Comparison of ENCODE assay signal across 2 cellular contexts in genomic region chr2:241760301-241760771, GRCh38.
TF ChIP-seq lines count a peak whose summit lies in the region.

No MANE protein-coding gene starts in this region.

TF ChIP-seq in IMR-90, 13 proteins besides CTCF, POLR2A, EP300 and RAD21:
- TF ChIP-seq RFX5 (IDR thresholded peaks at IDR 0.05; ENCODE audit: low read depth, low read length) (no peak), CEBPB (IDR thresholded peaks at IDR 0.05; ENCODE audit: low read depth, low read length) (peak; percentile 56)
TF ChIP-seq in IMR-90: peak in this region for 1.

TF ChIP-seq in K562, 482 proteins besides CTCF, POLR2A, EP300 and RAD21 (continues in another document):
- TF ChIP-seq ZNF253 (CRISPR knock-in tag; conservative IDR thresholded peaks at IDR 0.05), result no peak
- peak; percentile 100 for TF ChIP-seq ZNF134 (CRISPR knock-in tag; conservative IDR thresholded peaks at IDR 0.05)
- 0 out of 2 replicates have a peak, but pooled peaks have one; percentile 64 for TF ChIP-seq KAT7 (CRISPR knock-in tag; IDR thresholded peaks at IDR 0.05; ENCODE audit: borderline replicate concordance)
- no peak for TF ChIP-seq RAD51 (IDR thresholded peaks at IDR 0.05; ENCODE audit: borderline replicate concordance, low read depth)
- no peak for TF ChIP-seq NFXL1 (CRISPR knock-in tag; IDR thresholded peaks at IDR 0.05)
- no peak for TF ChIP-seq HDAC6 (IDR thresholded peaks at IDR 0.05; ENCODE audit: low read depth, low read length)
- TF ChIP-seq ZBTB26 (CRISPR knock-in tag; IDR thresholded peaks at IDR 0.05), result no peak
- TF ChIP-seq HEY1 (CRISPR knock-in tag; IDR thresholded peaks at IDR 0.05; ENCODE audit: borderline replicate concordance), result no peak
- TF ChIP-seq TEAD1 (CRISPR knock-in tag; IDR thresholded peaks at IDR 0.05), result peak in 1 of 2 experiments; percentile 33; a peak in 1 of 4 replicates
- TF ChIP-seq PCBP1 (IDR thresholded peaks at IDR 0.05; ENCODE audit: low read depth, low read length, poor library complexity, severe bottlenecking), result no peak
- peak; percentile 49; the same call in 1 of the 2 replicates for TF ChIP-seq E2F5 (CRISPR knock-in tag; IDR thresholded peaks at IDR 0.05)
- no peak for TF ChIP-seq ZNF551 (CRISPR knock-in tag; IDR thresholded peaks at IDR 0.05)
- peak; percentile 97 for TF ChIP-seq ZBTB33 (CRISPR knock-in tag; IDR thresholded peaks at IDR 0.05)
- TF ChIP-seq PTBP1 (IDR thresholded peaks at IDR 0.05; ENCODE audit: low read depth, low read length), result peak; percentile 92
- no peak for TF ChIP-seq ZFP91 (CRISPR knock-in tag; IDR thresholded peaks at IDR 0.05)
- TF ChIP-seq FOXM1 (IDR thresholded peaks at IDR 0.05; ENCODE audit: low read depth), result peak; percentile 97
- TF ChIP-seq FOXM1 (CRISPR knock-in tag; IDR thresholded peaks at IDR 0.05; ENCODE audit: low read depth), result no peak
- no peak for TF ChIP-seq RB1 (IDR thresholded peaks at IDR 0.05; ENCODE audit: low read depth)
- TF ChIP-seq, protein P1, sequence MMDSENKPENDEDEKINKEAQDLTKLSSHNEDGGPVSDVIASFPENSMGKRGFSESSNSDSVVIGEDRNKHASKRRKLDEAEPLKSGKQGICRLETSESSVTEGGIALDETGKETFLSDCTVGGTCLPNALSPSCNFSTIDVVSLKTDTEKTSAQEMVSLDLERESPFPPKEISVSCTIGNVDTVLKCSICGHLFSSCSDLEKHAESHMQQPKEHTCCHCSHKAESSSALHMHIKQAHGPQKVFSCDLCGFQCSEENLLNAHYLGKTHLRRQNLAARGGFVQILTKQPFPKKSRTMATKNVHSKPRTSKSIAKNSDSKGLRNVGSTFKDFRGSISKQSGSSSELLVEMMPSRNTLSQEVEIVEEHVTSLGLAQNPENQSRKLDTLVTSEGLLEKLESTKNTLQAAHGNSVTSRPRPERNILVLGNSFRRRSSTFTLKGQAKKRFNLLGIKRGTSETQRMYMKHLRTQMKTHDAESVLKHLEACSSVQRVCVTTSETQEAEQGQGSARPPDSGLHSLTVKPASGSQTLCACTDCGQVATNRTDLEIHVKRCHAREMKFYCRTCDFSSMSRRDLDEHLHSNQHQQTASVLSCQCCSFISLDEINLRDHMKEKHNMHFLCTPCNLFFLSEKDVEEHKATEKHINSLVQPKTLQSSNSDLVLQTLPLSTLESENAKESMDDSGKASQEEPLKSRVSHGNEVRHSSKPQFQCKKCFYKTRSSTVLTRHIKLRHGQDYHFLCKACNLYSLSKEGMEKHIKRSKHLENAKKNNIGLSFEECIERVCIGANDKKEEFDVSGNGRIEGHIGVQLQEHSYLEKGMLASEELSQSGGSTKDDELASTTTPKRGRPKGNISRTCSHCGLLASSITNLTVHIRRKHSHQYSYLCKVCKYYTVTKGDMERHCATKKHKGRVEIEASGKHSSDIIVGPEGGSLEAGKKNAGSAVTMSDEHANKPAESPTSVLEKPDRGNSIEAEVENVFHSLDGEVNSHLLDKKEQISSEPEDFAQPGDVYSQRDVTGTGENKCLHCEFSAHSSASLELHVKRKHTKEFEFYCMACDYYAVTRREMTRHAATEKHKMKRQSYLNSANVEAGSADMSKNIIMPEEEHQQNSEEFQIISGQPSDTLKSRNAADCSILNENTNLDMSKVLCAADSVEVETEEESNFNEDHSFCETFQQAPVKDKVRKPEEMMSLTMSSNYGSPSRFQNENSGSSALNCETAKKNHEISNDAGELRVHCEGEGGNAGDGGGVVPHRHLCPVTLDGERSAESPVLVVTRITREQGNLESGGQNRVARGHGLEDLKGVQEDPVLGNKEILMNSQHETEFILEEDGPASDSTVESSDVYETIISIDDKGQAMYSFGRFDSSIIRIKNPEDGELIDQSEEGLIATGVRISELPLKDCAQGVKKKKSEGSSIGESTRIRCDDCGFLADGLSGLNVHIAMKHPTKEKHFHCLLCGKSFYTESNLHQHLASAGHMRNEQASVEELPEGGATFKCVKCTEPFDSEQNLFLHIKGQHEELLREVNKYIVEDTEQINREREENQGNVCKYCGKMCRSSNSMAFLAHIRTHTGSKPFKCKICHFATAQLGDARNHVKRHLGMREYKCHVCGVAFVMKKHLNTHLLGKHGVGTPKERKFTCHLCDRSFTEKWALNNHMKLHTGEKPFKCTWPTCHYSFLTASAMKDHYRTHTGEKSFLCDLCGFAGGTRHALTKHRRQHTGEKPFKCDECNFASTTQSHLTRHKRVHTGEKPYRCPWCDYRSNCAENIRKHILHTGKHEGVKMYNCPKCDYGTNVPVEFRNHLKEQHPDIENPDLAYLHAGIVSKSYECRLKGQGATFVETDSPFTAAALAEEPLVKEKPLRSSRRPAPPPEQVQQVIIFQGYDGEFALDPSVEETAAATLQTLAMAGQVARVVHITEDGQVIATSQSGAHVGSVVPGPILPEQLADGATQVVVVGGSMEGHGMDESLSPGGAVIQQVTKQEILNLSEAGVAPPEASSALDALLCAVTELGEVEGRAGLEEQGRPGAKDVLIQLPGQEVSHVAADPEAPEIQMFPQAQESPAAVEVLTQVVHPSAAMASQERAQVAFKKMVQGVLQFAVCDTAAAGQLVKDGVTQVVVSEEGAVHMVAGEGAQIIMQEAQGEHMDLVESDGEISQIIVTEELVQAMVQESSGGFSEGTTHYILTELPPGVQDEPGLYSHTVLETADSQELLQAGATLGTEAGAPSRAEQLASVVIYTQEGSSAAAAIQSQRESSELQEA (IDR thresholded peaks at IDR 0.05; ENCODE audit: low read depth), result no peak
- peak; percentile 86 for TF ChIP-seq BCOR (IDR thresholded peaks at IDR 0.05)
- TF ChIP-seq KDM1A (IDR thresholded peaks at IDR 0.05), result peak; percentile 21 to 53; a peak in 1 of 4 replicates
- TF ChIP-seq ZNF232 (CRISPR knock-in tag; IDR thresholded peaks at IDR 0.05), result no peak
- no peak for TF ChIP-seq FOXA1 (IDR thresholded peaks at IDR 0.05; ENCODE audit: borderline replicate concordance)
- peak in 1 of 2 experiments; percentile 24; a peak in 1 of 4 replicates for TF ChIP-seq RCOR1 (IDR thresholded peaks at IDR 0.05; ENCODE audit: borderline replicate concordance in 1 of 2, low read depth in 2 of 2, low read length in 2 of 2)
- peak; percentile 60 for TF ChIP-seq SP1 (CRISPR knock-in tag; IDR thresholded peaks at IDR 0.05)
- no peak for TF ChIP-seq ZFP36 (IDR thresholded peaks at IDR 0.05; ENCODE audit: low read depth, low read length, partially characterized antibody)
- no peak for TF ChIP-seq ZNF282 (CRISPR knock-in tag; IDR thresholded peaks at IDR 0.05)
- no peak for TF ChIP-seq ZNF655 (CRISPR knock-in tag; IDR thresholded peaks at IDR 0.05)
- no peak for TF ChIP-seq ZNF561 (CRISPR knock-in tag; conservative IDR thresholded peaks at IDR 0.05)
- peak; percentile 72 for TF ChIP-seq RBM25 (IDR thresholded peaks at IDR 0.05; ENCODE audit: low read depth, low read length, severe bottlenecking)
- no peak for TF ChIP-seq STAG1 (CRISPR knock-in tag; IDR thresholded peaks at IDR 0.05; ENCODE audit: borderline replicate concordance)
- TF ChIP-seq, protein P2, sequence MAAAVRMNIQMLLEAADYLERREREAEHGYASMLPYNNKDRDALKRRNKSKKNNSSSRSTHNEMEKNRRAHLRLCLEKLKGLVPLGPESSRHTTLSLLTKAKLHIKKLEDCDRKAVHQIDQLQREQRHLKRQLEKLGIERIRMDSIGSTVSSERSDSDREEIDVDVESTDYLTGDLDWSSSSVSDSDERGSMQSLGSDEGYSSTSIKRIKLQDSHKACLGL (CRISPR knock-in tag; IDR thresholded peaks at IDR 0.05; ENCODE audit: borderline replicate concordance, poor library complexity, severe bottlenecking), result no peak
- TF ChIP-seq FOXP1 (CRISPR knock-in tag; IDR thresholded peaks at IDR 0.05), result peak; percentile 59; the same call in 1 of the 2 replicates
- TF ChIP-seq, protein P3, sequence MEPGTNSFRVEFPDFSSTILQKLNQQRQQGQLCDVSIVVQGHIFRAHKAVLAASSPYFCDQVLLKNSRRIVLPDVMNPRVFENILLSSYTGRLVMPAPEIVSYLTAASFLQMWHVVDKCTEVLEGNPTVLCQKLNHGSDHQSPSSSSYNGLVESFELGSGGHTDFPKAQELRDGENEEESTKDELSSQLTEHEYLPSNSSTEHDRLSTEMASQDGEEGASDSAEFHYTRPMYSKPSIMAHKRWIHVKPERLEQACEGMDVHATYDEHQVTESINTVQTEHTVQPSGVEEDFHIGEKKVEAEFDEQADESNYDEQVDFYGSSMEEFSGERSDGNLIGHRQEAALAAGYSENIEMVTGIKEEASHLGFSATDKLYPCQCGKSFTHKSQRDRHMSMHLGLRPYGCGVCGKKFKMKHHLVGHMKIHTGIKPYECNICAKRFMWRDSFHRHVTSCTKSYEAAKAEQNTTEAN (CRISPR knock-in tag; IDR thresholded peaks at IDR 0.05), result no peak
- no peak for TF ChIP-seq THRB (CRISPR knock-in tag; conservative IDR thresholded peaks at IDR 0.05)
- TF ChIP-seq CBX1 (IDR thresholded peaks at IDR 0.05; ENCODE audit: low read depth), result 0 out of 2 replicates have a peak, but pooled peaks have one; percentile 40
- TF ChIP-seq MAFG (tag; conservative IDR thresholded peaks at IDR 0.05), result no peak
- TF ChIP-seq ZNF311 (CRISPR knock-in tag; IDR thresholded peaks at IDR 0.05), result no peak
- TF ChIP-seq JUN (IDR thresholded peaks at IDR 0.05; ENCODE audit: borderline replicate concordance, low read depth, low read length), result no peak
- TF ChIP-seq JUN (CRISPR knock-in tag; IDR thresholded peaks at IDR 0.05; ENCODE audit: borderline replicate concordance), result no peak
- TF ChIP-seq CREB1 (IDR thresholded peaks at IDR 0.05), result no peak
- peak; percentile 38; the same call in 1 of the 2 replicates for TF ChIP-seq CREB1 (CRISPR knock-in tag; IDR thresholded peaks at IDR 0.05)
- no peak for TF ChIP-seq CCAR2 (IDR thresholded peaks at IDR 0.05; ENCODE audit: low read depth, low read length)
- TF ChIP-seq MBD2 (IDR thresholded peaks at IDR 0.05; ENCODE audit: borderline replicate concordance, low read depth), result no peak
- no peak for TF ChIP-seq ZNF224 (CRISPR knock-in tag; IDR thresholded peaks at IDR 0.05)
- no peak for TF ChIP-seq SIN3A (IDR thresholded peaks at IDR 0.05; ENCODE audit: borderline replicate concordance in 2 of 2, control insufficient read depth in 1 of 2, low read depth in 2 of 2, low read length in 2 of 2)
